In genomic region chr5:33440482-33441240, GRCh38 we compare ENCODE assay signal across 8 cellular contexts. TPM values are rescaled to one million over a fixed set of nuclear protein-coding genes. Genes with fewer than 3 reads are reported as not detected.
DNase-seq lines count a peak whose midpoint lies in the region; ATAC-seq and TF ChIP-seq lines count a peak whose summit lies in the region.

Gene TARS1, plus strand, starts transcription at chr5:33440965. Its CDS starts 122 bp downstream, at chr5:33441087.

- H3K27me3 ChIP-seq in thymus (ENCODE audit: control insufficient read depth, insufficient read depth): no peaks in the 10 kb centered on the region

- peaks cover 1% of the 10 kb centered on the region for H3K36me3 ChIP-seq in thymus (ENCODE audit: control insufficient read depth, insufficient read depth)

- no peak within 1 kb of the TSS for H3K4me3 Mint-ChIP-seq in activated naive CD8-positive, alpha-beta T cell treated with anti-CD3 and anti-CD28 coated beads, Interleukin-2, amount 10 ng/mL, durations not matched to agents 7 days and 5 days
- no peak within 1 kb of the TSS for H3K4me3 Mint-ChIP-seq in osteocyte (ENCODE audit: unreplicated experiment)

- POLR2A ChIA-PET in activated naive CD8-positive, alpha-beta T cell treated with anti-CD3 and anti-CD28 coated beads, Interleukin-2, amount 10 ng/mL, durations not matched to agents 7 days and 5 days (lab: Charles Lee): interaction anchor here (0.6 to 1.2 kb wide), 6 partner anchors 12 to 996 kb away, joined by 3 to 6 read pairs (median 3); partner anchors contain the start of gene ZFR

- DNase-seq in GM12864 (ENCODE audit: low read depth) (peak; percentile 100), NCI-H1105 treated with DMSO at 0.1 percent for 48 hours (lab: John Stamatoyannopoulos, UW) (peak; percentile 100), SKM-1 treated with dmso at 0.1 percent for 144 hours (lab: John Stamatoyannopoulos, UW; ENCODE audit: unreplicated experiment) (peak; percentile 99), head of caudate nucleus (peak; percentile 87 to 99 (median 97)), osteocyte (ENCODE audit: extremely low spot score, unreplicated experiment) (peak; percentile 99)
- DNase-seq in activated naive CD8-positive, alpha-beta T cell treated with anti-CD3 and anti-CD28 coated beads, Interleukin-2, amount 10 ng/mL, durations not matched to agents 7 days and 5 days: peak; percentile 94

- H3K4me3 ChIP-seq in GM12864 (ENCODE audit: low read depth, low read length) (peak within 1 kb of the TSS; percentile 79), thymus (ENCODE audit: low read length) (peak within 1 kb of the TSS; percentile 73)

- H3K27ac Mint-ChIP-seq in activated naive CD8-positive, alpha-beta T cell treated with anti-CD3 and anti-CD28 coated beads, Interleukin-2, amount 10 ng/mL, durations not matched to agents 7 days and 5 days: no peak within 1 kb of the TSS
- no peak within 1 kb of the TSS for H3K27ac Mint-ChIP-seq in osteocyte (ENCODE audit: unreplicated experiment)

- no peaks in the 10 kb centered on the region for H3K9me3 Mint-ChIP-seq in activated naive CD8-positive, alpha-beta T cell treated with anti-CD3 and anti-CD28 coated beads, Interleukin-2, amount 10 ng/mL, durations not matched to agents 7 days and 5 days
- no peaks in the 10 kb centered on the region for H3K9me3 Mint-ChIP-seq in osteocyte (ENCODE audit: unreplicated experiment)

- H3K4me1 ChIP-seq in thymus (ENCODE audit: control insufficient read depth, insufficient read depth, low read length): peaks cover 12% of the 10 kb centered on the region

- under 1% methylated on average over 52 of the region's 52 CpGs for WGBS in thymus

- H3K27me3 Mint-ChIP-seq in activated naive CD8-positive, alpha-beta T cell treated with anti-CD3 and anti-CD28 coated beads, Interleukin-2, amount 10 ng/mL, durations not matched to agents 7 days and 5 days: no peaks in the 10 kb centered on the region
- no peaks in the 10 kb centered on the region for H3K27me3 Mint-ChIP-seq in osteocyte (ENCODE audit: unreplicated experiment)

- H3K9me3 ChIP-seq in thymus (ENCODE audit: control insufficient read depth): no peaks in the 10 kb centered on the region

- H3K4me1 Mint-ChIP-seq in activated naive CD8-positive, alpha-beta T cell treated with anti-CD3 and anti-CD28 coated beads, Interleukin-2, amount 10 ng/mL, durations not matched to agents 7 days and 5 days: peaks cover 25% of the 10 kb centered on the region
- peaks cover 31% of the 10 kb centered on the region for H3K4me1 Mint-ChIP-seq in osteocyte (ENCODE audit: unreplicated experiment)

- intact Hi-C loops in head of caudate nucleus (cut with DNase I): loop anchor here (5.0 kb wide), 1 partner anchor 567 kb away; the partner anchor contains the start of gene AMACR

- ATAC-seq in HG02678 (IDR thresholded peaks at IDR 0.05; ENCODE audit: unreplicated experiment): peak; percentile 94
- ATAC-seq in activated naive CD8-positive, alpha-beta T cell treated with anti-CD3 and anti-CD28 coated beads, Interleukin-2, amount 10 ng/mL, durations not matched to agents 7 days and 5 days (ENCODE audit: low read depth): peak; percentile 98

- H3K27ac ChIP-seq in thymus (ENCODE audit: low read depth): peak within 1 kb of the TSS; percentile 94

- TF ChIP-seq CTCF in GM12864 (IDR thresholded peaks at IDR 0.05; ENCODE audit: low read depth, low read length, missing control alignments): no peak
- TF ChIP-seq CTCF in osteocyte (IDR thresholded peaks at IDR 0.05): no peak

- peaks cover 15% of the 10 kb centered on the region for H3K36me3 Mint-ChIP-seq in activated naive CD8-positive, alpha-beta T cell treated with anti-CD3 and anti-CD28 coated beads, Interleukin-2, amount 10 ng/mL, durations not matched to agents 7 days and 5 days
- H3K36me3 Mint-ChIP-seq in osteocyte (ENCODE audit: unreplicated experiment): peaks cover 6% of the 10 kb centered on the region

RNA-seq across cellular contexts. Expression of gene TARS1, which starts in this region (rescaled TPM):
- total RNA-seq in activated naive CD8-positive, alpha-beta T cell treated with anti-CD3 and anti-CD28 coated beads, Interleukin-2, amount 10 ng/mL, durations not matched to agents 7 days and 5 days: 100 to 1,000 TPM; 165 to 168 TPM
- total RNA-seq in osteocyte: 237 and 246 TPM in 2 replicates
- 75.2 TPM for polyA plus RNA-seq in thymus

Comparison
In these comparisons a context has a peak if more than half of its experiments do, and no peak if none do; other contexts are left out.
1. Peak in every context shown above with its lines: DNase-seq, ATAC-seq, H3K4me3 ChIP-seq and H3K27ac ChIP-seq.